Comparison of ENCODE assay signal across 37 cellular contexts in genomic region chr6:21159465-21159864, GRCh38.
DNase-seq lines count a peak whose midpoint lies in the region; ATAC-seq, FAIRE-seq and TF ChIP-seq lines count a peak whose summit lies in the region.
"Had no signal": no experiment of that assay in that cellular context is flagged by ENCODE, and none has a peak within 500 bp of the region (broad histone marks: within the 10 kb centered on the region; RNA-seq: fewer than 3 reads in every experiment).

No MANE protein-coding gene starts in this region.

- no peak overlapping the region for H3K4me3 Mint-ChIP-seq in WTC11
- H3K4me3 Mint-ChIP-seq in activated CD4-positive, alpha-beta memory T cell treated with anti-CD3 and anti-CD28 coated beads for 36 hours, result no peak overlapping the region
- H3K4me3 Mint-ChIP-seq: activated CD4-positive, alpha-beta memory T cell treated with anti-CD3 and anti-CD28 coated beads, Interleukin-2, amount 10 ng/mL, durations not matched to agents 7 days and 5 days; activated naive CD4-positive, alpha-beta T cell treated with anti-CD3 and anti-CD28 coated beads for 36 hours; activated T-helper 1 cell treated with anti-CD3 and anti-CD28 coated beads, Interleukin-12 subunit alpha, Interleukin-12 subunit beta, Interleukin-2, Interleukin-4 antibody, amounts not matched to agents 30 ng/mL and 10 ng/mL and 1 ng/mL, durations not matched to agents 14 hours and 24 hours and 36 hours; CD8-positive, alpha-beta memory T cell; neural crest cell; stimulated activated effector memory CD8-positive, alpha-beta T cell treated with anti-CD3 and anti-CD28 coated beads, Interleukin-12 subunit alpha, Interleukin-12 subunit beta, amount 100 ng/mL, for 72 hours; T-helper 1 cell treated with Interleukin-12 subunit alpha and Interleukin-12 subunit beta and Interleukin-4 antibody, amounts not matched to agents 30 μg/mL and 1 μg/mL, for 36 hours had no signal

- FAIRE-seq in GM18507 (lab: Jason Lieb, UNC), result peak; percentile 57
- FAIRE-seq: pancreas, TTC549 had no signal

- DNase-seq in GM18507 (ENCODE audit: extremely low spot score, insufficient read length, low read depth), result no peak
- DNase-seq in WTC11 (ENCODE audit: low spot score), result no peak
- no peak for DNase-seq in activated CD4-positive, alpha-beta memory T cell treated with anti-CD3 and anti-CD28 coated beads for 36 hours
- no peak for DNase-seq in NCI-H2107 (lab: John Stamatoyannopoulos, UW)
- no peak for DNase-seq in T-helper 1 cell
- no peak for DNase-seq in NOMO-1 (lab: John Stamatoyannopoulos, UW; ENCODE audit: unreplicated experiment in 2 of 2)
- DNase-seq: ACHN; activated CD4-positive, alpha-beta memory T cell treated with anti-CD3 and anti-CD28 coated beads, Interleukin-2, amount 10 ng/mL, durations not matched to agents 7 days and 5 days; activated CD8-positive, alpha-beta memory T cell treated with anti-CD3 and anti-CD28 coated beads, Interleukin-2, amount 50 U/mL, for 4 hours; activated naive CD4-positive, alpha-beta T cell treated with anti-CD3 and anti-CD28 coated beads for 36 hours; adrenal gland; BE2C; body of pancreas; CD8-positive, alpha-beta memory T cell; dermis blood vessel endothelial cell; DMS 273 treated with DMSO at 0.1 percent for 48 hours; esophagus squamous epithelium; foreskin keratinocyte; GM23248; head of caudate nucleus; KG1; MG63; NCI-H1105 treated with DMSO at 0.1 percent for 48 hours; NCI-H2029; NCI-H526; pancreas; SK-N-SH; substantia nigra; upper lobe of left lung had no signal

- H3K27me3 Mint-ChIP-seq in WTC11 (ENCODE audit: low read depth), result no peaks in the 10 kb centered on the region
- no peaks in the 10 kb centered on the region for H3K27me3 Mint-ChIP-seq in activated CD4-positive, alpha-beta memory T cell treated with anti-CD3 and anti-CD28 coated beads for 36 hours
- H3K27me3 Mint-ChIP-seq: activated CD4-positive, alpha-beta memory T cell treated with anti-CD3 and anti-CD28 coated beads, Interleukin-2, amount 10 ng/mL, durations not matched to agents 7 days and 5 days; CD8-positive, alpha-beta memory T cell had no signal

- POLR2A ChIA-PET in WTC11 (lab: Charles Lee), result no interaction called here
- POLR2A ChIA-PET in activated CD4-positive, alpha-beta memory T cell treated with anti-CD3 and anti-CD28 coated beads for 36 hours (lab: Charles Lee), result no interaction called here

- peaks cover 27% of the 10 kb centered on the region for H3K4me1 Mint-ChIP-seq in WTC11
- H3K4me1 Mint-ChIP-seq in activated CD4-positive, alpha-beta memory T cell treated with anti-CD3 and anti-CD28 coated beads for 36 hours (ENCODE audit: low read depth), result peaks cover 16% of the 10 kb centered on the region

- CTCF ChIA-PET in WTC11 (lab: Charles Lee), result no interaction called here
- CTCF ChIA-PET in activated CD4-positive, alpha-beta memory T cell treated with anti-CD3 and anti-CD28 coated beads for 36 hours (lab: Charles Lee), result no interaction called here

- no peak for TF ChIP-seq CTCF in WTC11 (IDR thresholded peaks at IDR 0.05)

- H3K27ac Mint-ChIP-seq in WTC11, result 0 out of 2 replicates have a peak overlapping the region, but pooled peaks have one; percentile 14
- H3K27ac Mint-ChIP-seq in activated CD4-positive, alpha-beta memory T cell treated with anti-CD3 and anti-CD28 coated beads for 36 hours, result no peak overlapping the region
- H3K27ac Mint-ChIP-seq: activated CD4-positive, alpha-beta memory T cell treated with anti-CD3 and anti-CD28 coated beads, Interleukin-2, amount 10 ng/mL, durations not matched to agents 7 days and 5 days; activated naive CD4-positive, alpha-beta T cell treated with anti-CD3 and anti-CD28 coated beads for 36 hours; activated T-helper 1 cell treated with anti-CD3 and anti-CD28 coated beads, Interleukin-12 subunit alpha, Interleukin-12 subunit beta, Interleukin-2, Interleukin-4 antibody, amounts not matched to agents 30 ng/mL and 10 ng/mL and 1 ng/mL, durations not matched to agents 14 hours and 24 hours and 36 hours; CD8-positive, alpha-beta memory T cell; stimulated activated effector memory CD8-positive, alpha-beta T cell treated with anti-CD3 and anti-CD28 coated beads, Interleukin-12 subunit alpha, Interleukin-12 subunit beta, amount 100 ng/mL, for 72 hours; T-helper 1 cell treated with Interleukin-12 subunit alpha and Interleukin-12 subunit beta and Interleukin-4 antibody, amounts not matched to agents 30 μg/mL and 1 μg/mL, for 36 hours had no signal

- H3K9me3 Mint-ChIP-seq in WTC11, result peaks cover 4% of the 10 kb centered on the region
- H3K9me3 Mint-ChIP-seq in activated CD4-positive, alpha-beta memory T cell treated with anti-CD3 and anti-CD28 coated beads for 36 hours, result no peaks in the 10 kb centered on the region
- H3K9me3 Mint-ChIP-seq: activated CD4-positive, alpha-beta memory T cell treated with anti-CD3 and anti-CD28 coated beads, Interleukin-2, amount 10 ng/mL, durations not matched to agents 7 days and 5 days; activated naive CD4-positive, alpha-beta T cell treated with anti-CD3 and anti-CD28 coated beads for 36 hours; activated T-helper 1 cell treated with anti-CD3 and anti-CD28 coated beads, Interleukin-12 subunit alpha, Interleukin-12 subunit beta, Interleukin-2, Interleukin-4 antibody, amounts not matched to agents 30 ng/mL and 10 ng/mL and 1 ng/mL, durations not matched to agents 14 hours and 24 hours and 36 hours; CD8-positive, alpha-beta memory T cell; neural crest cell; T-helper 1 cell treated with Interleukin-12 subunit alpha and Interleukin-12 subunit beta and Interleukin-4 antibody, amounts not matched to agents 30 μg/mL and 1 μg/mL, for 36 hours had no signal

- ATAC-seq in GM19025 (IDR thresholded peaks at IDR 0.05; ENCODE audit: low read depth, unreplicated experiment), result peak; percentile 38
- peak; percentile 29 for ATAC-seq in HG02840 (IDR thresholded peaks at IDR 0.05; ENCODE audit: low FRiP score, unreplicated experiment)
- ATAC-seq in WTC11, result no peak
- ATAC-seq: body of pancreas; foreskin keratinocyte; pancreas; Right ventricle myocardium inferior; stimulated activated effector memory CD8-positive, alpha-beta T cell treated with anti-CD3 and anti-CD28 coated beads, Interleukin-12 subunit alpha, Interleukin-12 subunit beta, amount 100 ng/mL, for 72 hours had no signal

- 0 out of 2 replicates have a peak, but pooled peaks cover 2% of the 10 kb centered on the region for H3K36me3 Mint-ChIP-seq in WTC11
- H3K36me3 Mint-ChIP-seq in activated CD4-positive, alpha-beta memory T cell treated with anti-CD3 and anti-CD28 coated beads for 36 hours, result peaks cover 6% of the 10 kb centered on the region
- H3K36me3 Mint-ChIP-seq: stimulated activated effector memory CD8-positive, alpha-beta T cell treated with anti-CD3 and anti-CD28 coated beads, Interleukin-12 subunit alpha, Interleukin-12 subunit beta, amount 100 ng/mL, for 72 hours had no signal

- intact Hi-C loops in activated CD4-positive, alpha-beta memory T cell treated with anti-CD3 and anti-CD28 coated beads for 36 hours (cut with micrococcal nuclease), result no loop called here

TF ChIP-seq in WTC11, 78 proteins besides CTCF, POLR2A, EP300 and RAD21 (continues in another document):
- no peak for TF ChIP-seq USF2 (CRISPR knock-in tag; IDR thresholded peaks at IDR 0.05)
- no peak for TF ChIP-seq USF1 (CRISPR knock-in tag; IDR thresholded peaks at IDR 0.05)
- TF ChIP-seq TEAD4 (CRISPR knock-in tag; IDR thresholded peaks at IDR 0.05), result no peak
- TF ChIP-seq SP1 (CRISPR knock-in tag; conservative IDR thresholded peaks at IDR 0.05), result no peak
- no peak for TF ChIP-seq OVOL2 (CRISPR knock-in tag; IDR thresholded peaks at IDR 0.05; ENCODE audit: borderline replicate concordance)
- TF ChIP-seq TP53 (CRISPR knock-in tag; IDR thresholded peaks at IDR 0.05), result no peak
- no peak for TF ChIP-seq NR2C2 (CRISPR knock-in tag; IDR thresholded peaks at IDR 0.05)
- no peak for TF ChIP-seq KAT7 (CRISPR knock-in tag; IDR thresholded peaks at IDR 0.05; ENCODE audit: borderline replicate concordance)
- TF ChIP-seq ZNF512 (CRISPR knock-in tag; IDR thresholded peaks at IDR 0.05; ENCODE audit: borderline replicate concordance), result no peak
- no peak for TF ChIP-seq ZNF671 (CRISPR knock-in tag; IDR thresholded peaks at IDR 0.05)
- TF ChIP-seq ESRRA (CRISPR knock-in tag; IDR thresholded peaks at IDR 0.05; ENCODE audit: borderline replicate concordance), result no peak
- TF ChIP-seq JUN (CRISPR knock-in tag; IDR thresholded peaks at IDR 0.05), result no peak
- TF ChIP-seq SMAD4 (CRISPR knock-in tag; IDR thresholded peaks at IDR 0.05), result no peak
- TF ChIP-seq NR3C1 (CRISPR knock-in tag; conservative IDR thresholded peaks at IDR 0.05; ENCODE audit: low read depth), result no peak
- TF ChIP-seq SOX15 (CRISPR knock-in tag; IDR thresholded peaks at IDR 0.05), result no peak
- TF ChIP-seq ZNF219 (CRISPR knock-in tag; IDR thresholded peaks at IDR 0.05; ENCODE audit: borderline replicate concordance), result no peak
- TF ChIP-seq ZNF416 (CRISPR knock-in tag; IDR thresholded peaks at IDR 0.05), result no peak
